ENCODE assay signal across 23 cellular contexts in the genomic region with DNA sequence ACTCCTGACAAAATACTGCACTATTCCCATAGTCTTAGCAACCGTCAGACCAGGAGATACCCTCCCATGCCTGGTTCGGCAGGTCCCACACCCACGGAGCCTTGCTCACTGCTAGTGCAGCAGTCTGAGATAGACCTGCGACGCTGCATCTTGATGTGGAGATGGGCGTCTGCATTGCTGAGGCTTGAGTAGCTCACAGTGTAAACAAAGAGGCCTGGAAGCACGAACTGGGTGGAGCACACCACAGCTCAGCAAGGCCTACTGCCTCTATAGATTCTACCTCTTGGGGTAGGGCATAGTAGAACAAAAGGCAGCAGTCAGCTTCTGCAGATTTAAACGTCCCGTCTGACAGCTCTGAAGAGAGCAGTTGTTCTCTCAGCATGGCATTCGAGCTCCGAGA. TPM values are rescaled to one million over a fixed set of nuclear protein-coding genes. Genes with fewer than 3 reads are reported as not detected.
DNase-seq lines count a peak whose midpoint lies in the region; ATAC-seq, FAIRE-seq and TF ChIP-seq lines count a peak whose summit lies in the region.
"Had no signal": no experiment of that assay in that cellular context is flagged by ENCODE, and none has a peak within 500 bp of the region (broad histone marks: within the 10 kb centered on the region; RNA-seq: fewer than 3 reads in every experiment).

No MANE protein-coding gene starts in this region.

- H3K9me3 ChIP-seq in NT2/D1 (ENCODE audit: insufficient read depth, low read length) = no peaks in the 10 kb centered on the region
- H3K9me3 ChIP-seq in left lung = no peaks in the 10 kb centered on the region
- H3K9me3 ChIP-seq: A549, Caco-2 had no signal

- ATAC-seq in left lung (peak; percentile 32), HG02840 (IDR thresholded peaks at IDR 0.05; ENCODE audit: low FRiP score, unreplicated experiment) (no peak)
- ATAC-seq in activated T-cell treated with anti-CD3 and anti-CD28 coated beads, Interleukin-2, amount 50 U/mL, for 72 hours (replicated peaks in 1 of 2) = no peak
- ATAC-seq: A549, SK-N-SH treated with all-trans-retinoic acid at 6 μM for 48 hours had no signal

- H3K4me1 Mint-ChIP-seq in activated T-cell treated with anti-CD3 and anti-CD28 coated beads, Interleukin-2, amount 50 U/mL, for 72 hours (ENCODE audit: low read depth) = no peaks in the 10 kb centered on the region

- intact Hi-C loops in left lung (cut with DNase I) = no loop called here

- H3K27ac ChIP-seq in left lung = no peak overlapping the region
- H3K27ac ChIP-seq: A549, RWPE1 had no signal

- peaks cover 15% of the 10 kb centered on the region for H3K27me3 Mint-ChIP-seq in activated T-cell treated with anti-CD3 and anti-CD28 coated beads, Interleukin-2, amount 50 U/mL, for 72 hours (ENCODE audit: low read depth)

- H3K36me3 Mint-ChIP-seq in activated T-cell treated with anti-CD3 and anti-CD28 coated beads, Interleukin-2, amount 50 U/mL, for 72 hours (ENCODE audit: insufficient read depth in 2 of 2) = peaks cover 4 to 7% of the 10 kb centered on the region in 2 donors

- H3K9me3 Mint-ChIP-seq in activated T-cell treated with anti-CD3 and anti-CD28 coated beads, Interleukin-2, amount 50 U/mL, for 72 hours = peaks cover 8 to 10% of the 10 kb centered on the region in 2 donors

- H3K4me3 ChIP-seq in NT2/D1 (ENCODE audit: insufficient read length, low read depth) = no peak overlapping the region
- H3K4me3 ChIP-seq in bronchial epithelial cell (ENCODE audit: low read depth, low read length) = no peak overlapping the region
- H3K4me3 ChIP-seq in left lung = no peak overlapping the region
- H3K4me3 ChIP-seq: A549 had no signal

- TF ChIP-seq CTCF in bronchial epithelial cell (IDR thresholded peaks at IDR 0.05; ENCODE audit: insufficient read depth, low read length, severe bottlenecking) (no peak), left lung (IDR thresholded peaks at IDR 0.05) (no peak)

- no peak overlapping the region for H3K9ac ChIP-seq in NT2/D1 (ENCODE audit: insufficient read length, low read depth)

- H3K4me1 ChIP-seq in NT2/D1 (ENCODE audit: insufficient read depth, insufficient read length) (no peaks in the 10 kb centered on the region), left lung (no peaks in the 10 kb centered on the region)
- H3K4me1 ChIP-seq: A549, Caco-2 had no signal

- H3K27ac Mint-ChIP-seq in activated T-cell treated with anti-CD3 and anti-CD28 coated beads, Interleukin-2, amount 50 U/mL, for 72 hours = no peak overlapping the region
- H3K27ac Mint-ChIP-seq: CD4-positive, alpha-beta T cell had no signal

- H3K4me3 Mint-ChIP-seq in activated T-cell treated with anti-CD3 and anti-CD28 coated beads, Interleukin-2, amount 50 U/mL, for 72 hours = no peak overlapping the region
- H3K4me3 Mint-ChIP-seq: CD4-positive, alpha-beta T cell had no signal

- DNase-seq in EH (ENCODE audit: low read depth) (peak; percentile 35), NT2/D1 (ENCODE audit: low read depth, low spot score) (peak; percentile 1), bronchial epithelial cell (ENCODE audit: low read depth) (peak; percentile 86), left lung (no peak), ecto neural progenitor cell (ENCODE audit: low spot score) (no peak), NCI-H2196 treated with DMSO at 0.1 percent for 48 hours (lab: John Stamatoyannopoulos, UW; ENCODE audit: unreplicated experiment) (no peak)
- DNase-seq in activated T-cell treated with anti-CD3 and anti-CD28 coated beads, Interleukin-2, amount 50 U/mL, for 72 hours = no peak
- DNase-seq: Caco-2; CD4-positive, alpha-beta T cell; DMS153; HCEC 1CT; KBM-7; NCI-H1105 treated with DMSO at 0.1 percent for 48 hours; NCI-H1694; NCI-H2081 treated with DMSO at 0.1 percent for 48 hours; NCI-H510A; NCI-H82; SIG-M5 had no signal

- H3K27me3 ChIP-seq in NT2/D1 (ENCODE audit: insufficient read depth, insufficient read length) (no peaks in the 10 kb centered on the region), bronchial epithelial cell (ENCODE audit: control insufficient read depth, insufficient read depth, low read length) (no peaks in the 10 kb centered on the region), left lung (no peaks in the 10 kb centered on the region)

- H3K36me3 ChIP-seq in NT2/D1 (ENCODE audit: insufficient read depth, insufficient read length, low read length) = no peaks in the 10 kb centered on the region
- no peaks in the 10 kb centered on the region for H3K36me3 ChIP-seq in bronchial epithelial cell (ENCODE audit: control insufficient read depth, insufficient read depth, low read length)
- no peaks in the 10 kb centered on the region for H3K36me3 ChIP-seq in left lung

- no peak for FAIRE-seq in bronchial epithelial cell (lab: Jason Lieb, UNC)
- FAIRE-seq: A549, G401.6 had no signal

RNA-seq across cellular contexts. Expression of a gene that starts 25.4 kb away (rescaled TPM):
- total RNA-seq in bronchial epithelial cell (not detected in 2 replicates), left lung (not detected)
- total RNA-seq in activated T-cell treated with anti-CD3 and anti-CD28 coated beads, Interleukin-2, amount 50 U/mL, for 72 hours = not detected
- total RNA-seq: Caco-2; CD4-positive, alpha-beta T cell had no signal

Comparison
In these comparisons a context has a peak if more than half of its experiments do, and no peak if none do; other contexts are left out.
1. DNase-seq: peak in EH (single experiment), NT2/D1 (single experiment) and bronchial epithelial cell (single experiment); none in left lung (0 of 2), ecto neural progenitor cell (single experiment), NCI-H2196 treated with DMSO at 0.1 percent for 48 hours (single experiment) and activated T-cell treated with anti-CD3 and anti-CD28 coated beads, Interleukin-2, amount 50 U/mL, for 72 hours (0 of 2).